In the genomic region with DNA sequence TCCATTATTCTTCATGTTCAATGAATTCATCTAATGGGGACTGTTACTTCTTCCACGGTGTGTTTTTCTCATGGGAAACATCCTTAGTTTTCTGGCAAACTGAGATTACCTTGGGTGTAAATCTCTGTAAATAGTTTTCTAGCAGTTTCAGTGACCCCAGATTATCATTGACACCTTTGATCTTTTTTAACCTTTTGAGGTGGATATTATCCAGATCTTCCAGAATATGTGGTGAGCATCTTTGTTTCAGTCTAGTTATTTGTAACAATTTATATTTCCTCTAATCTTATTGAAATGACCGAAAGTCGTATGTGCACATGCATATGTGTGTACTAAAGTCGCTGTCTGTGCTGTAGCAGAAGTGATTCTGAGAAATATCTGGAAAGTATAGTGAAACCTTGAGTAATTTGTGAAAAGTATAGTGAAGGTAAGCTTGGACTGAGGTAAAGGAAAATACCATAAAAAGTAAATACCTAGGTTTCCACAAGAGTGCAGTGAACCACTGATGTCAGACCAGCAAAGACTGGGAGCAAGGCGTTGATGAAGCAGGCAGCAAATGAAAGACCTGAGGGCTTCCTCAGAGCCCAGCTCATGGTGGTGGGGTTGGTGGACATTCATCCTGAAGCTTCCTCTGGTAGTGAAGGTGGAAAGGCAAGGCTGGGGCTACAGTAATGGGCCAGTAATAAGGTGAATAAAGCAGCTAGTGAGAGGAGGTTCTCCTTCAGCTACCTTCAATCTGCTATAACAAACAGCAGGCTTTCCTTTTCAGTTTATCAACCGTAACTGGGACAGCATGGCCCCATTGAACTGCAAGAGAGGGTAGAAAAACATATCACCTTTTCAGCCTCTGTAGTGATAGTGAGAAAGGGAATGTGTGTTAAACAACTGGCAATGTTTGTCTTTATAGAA, we compare ENCODE assay signal across 15 cellular contexts.
DNase-seq lines count a peak whose midpoint lies in the region; ATAC-seq and TF ChIP-seq lines count a peak whose summit lies in the region.
"Had no signal": no experiment of that assay in that cellular context is flagged by ENCODE, and none has a peak within 500 bp of the region (broad histone marks: within the 10 kb centered on the region; RNA-seq: fewer than 3 reads in every experiment).

No MANE protein-coding gene starts in this region.

- peaks cover 3% of the 10 kb centered on the region for H3K27me3 Mint-ChIP-seq in activated CD4-positive, alpha-beta T cell treated with anti-CD3 and anti-CD28 coated beads for 36 hours

- H3K27me3 ChIP-seq in neuron (ENCODE audit: insufficient read depth, low read length) (no peaks in the 10 kb centered on the region), dorsolateral prefrontal cortex (no peaks in the 10 kb centered on the region)
- H3K27me3 ChIP-seq: testis had no signal

- no peak overlapping the region for H3K27ac Mint-ChIP-seq in activated CD4-positive, alpha-beta T cell treated with anti-CD3 and anti-CD28 coated beads for 36 hours

- no peaks in the 10 kb centered on the region for H3K4me1 ChIP-seq in neuron (ENCODE audit: insufficient read depth, low read length)
- H3K4me1 ChIP-seq: testis had no signal

- intact Hi-C loops in activated CD4-positive, alpha-beta T cell treated with anti-CD3 and anti-CD28 coated beads for 36 hours (cut with DNase I, micrococcal nuclease): no loop called here
- intact Hi-C loops in dorsolateral prefrontal cortex (cut with DNase I): no loop called here

- no peaks in the 10 kb centered on the region for H3K9me3 ChIP-seq in neuron (ENCODE audit: low read length)
- H3K9me3 ChIP-seq: testis had no signal

- no peaks in the 10 kb centered on the region for H3K36me3 ChIP-seq in neuron (ENCODE audit: insufficient read depth, low read length)

- no peak for TF ChIP-seq CTCF in dorsolateral prefrontal cortex (IDR thresholded peaks at IDR 0.05 in 54 of 56, conservative IDR thresholded peaks at IDR 0.05 in 2 of 56; ENCODE audit: low read depth in 1 of 56, partially characterized antibody in 56 of 56)

- no peaks in the 10 kb centered on the region for H3K36me3 Mint-ChIP-seq in activated CD4-positive, alpha-beta T cell treated with anti-CD3 and anti-CD28 coated beads for 36 hours (ENCODE audit: low read depth)

- H3K4me1 Mint-ChIP-seq in activated CD4-positive, alpha-beta T cell treated with anti-CD3 and anti-CD28 coated beads for 36 hours: peaks cover 3% of the 10 kb centered on the region

- POLR2A ChIA-PET in activated CD4-positive, alpha-beta T cell treated with anti-CD3 and anti-CD28 coated beads for 36 hours (lab: Charles Lee): no interaction called here

- ATAC-seq in activated CD4-positive, alpha-beta T cell treated with anti-CD3 and anti-CD28 coated beads for 36 hours: peak; percentile 44
- ATAC-seq in GM21528 (IDR thresholded peaks at IDR 0.05; ENCODE audit: low FRiP score, unreplicated experiment) (peak; percentile 96), HG03097 (IDR thresholded peaks at IDR 0.05; ENCODE audit: low FRiP score, unreplicated experiment) (peak; percentile 92)

- H2AFZ ChIP-seq in neuron (ENCODE audit: low read depth, low read length): peak overlapping the region; percentile 7

- H3K9me3 Mint-ChIP-seq in activated CD4-positive, alpha-beta T cell treated with anti-CD3 and anti-CD28 coated beads for 36 hours (ENCODE audit: low read depth): no peaks in the 10 kb centered on the region

- H3K4me3 ChIP-seq in neuron (ENCODE audit: low read length): no peak overlapping the region
- no peak overlapping the region for H3K4me3 ChIP-seq in dorsolateral prefrontal cortex
- H3K4me3 ChIP-seq: testis had no signal

- no peak overlapping the region for H3K27ac ChIP-seq in dorsolateral prefrontal cortex
- H3K27ac ChIP-seq: 22Rv1, testis had no signal

- CTCF ChIA-PET in activated CD4-positive, alpha-beta T cell treated with anti-CD3 and anti-CD28 coated beads for 36 hours (lab: Charles Lee): interaction anchor here (0.6 kb wide), 1 partner anchor 10 kb away, joined by 3 read pairs; no protein-coding TSS in a partner anchor

- no peak overlapping the region for H3K4me3 Mint-ChIP-seq in activated CD4-positive, alpha-beta T cell treated with anti-CD3 and anti-CD28 coated beads for 36 hours

- no peak for DNase-seq in activated CD4-positive, alpha-beta T cell treated with anti-CD3 and anti-CD28 coated beads for 36 hours
- DNase-seq in activated CD4-positive, alpha-beta T cell treated with anti-CD3 and anti-CD28 coated beads for 1 hour: no peak
- DNase-seq in Ammon's horn (ENCODE audit: low spot score) (no peak), dorsolateral prefrontal cortex (no peak), A172 (ENCODE audit: low spot score) (no peak)
- DNase-seq: caudate nucleus, DMS53, H7, kidney glomerular epithelial cell, NCI-H510A, testis had no signal

Comparison
In these comparisons a context has a peak if more than half of its experiments do, and no peak if none do; other contexts are left out.
1. ATAC-seq: peak in every context shown above with its lines; median percentile 96 in GM21528; 92 in HG03097; 44 in activated CD4-positive, alpha-beta T cell treated with anti-CD3 and anti-CD28 coated beads for 36 hours.